Comparison of ENCODE assay signal across 26 cellular contexts in the genomic region with DNA sequence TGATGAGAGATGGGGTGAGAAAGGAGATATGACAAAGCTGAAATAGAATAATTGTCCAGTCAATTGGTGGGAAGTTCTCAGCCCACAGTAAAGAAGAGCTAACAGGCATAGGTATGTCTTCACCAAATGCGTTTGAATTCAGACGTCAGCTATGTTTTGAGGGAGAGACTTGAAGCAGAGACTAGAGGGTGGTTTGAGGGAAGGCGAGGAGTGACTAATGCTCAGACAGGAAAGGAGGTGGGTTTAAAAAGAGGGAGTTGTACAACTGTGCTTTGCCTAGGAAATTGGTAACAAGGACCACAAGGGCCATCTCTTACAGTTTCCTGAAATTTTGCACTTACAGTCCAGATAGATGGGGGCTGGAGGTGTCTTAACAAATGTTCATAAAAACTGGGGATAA.
"Had no signal": no experiment of that assay in that cellular context is flagged by ENCODE, and none has a peak within 500 bp of the region (broad histone marks: within the 10 kb centered on the region; RNA-seq: fewer than 3 reads in every experiment).

No MANE protein-coding gene starts in this region.

- H3K27me3 Mint-ChIP-seq: activated CD4-positive, alpha-beta T cell treated with anti-CD3 and anti-CD28 coated beads for 36 hours; activated naive CD8-positive, alpha-beta T cell; activated T-cell treated with anti-CD3 and anti-CD28 coated beads, Interleukin-2, amount 50 U/mL, for 24 hours; natural killer cell treated with Interleukin-12 subunit alpha and Interleukin-12 subunit beta and Interleukin-15 and Interleukin-18, amount 100 ng/mL, for 72 hours had no signal

- H3K9me3 ChIP-seq: breast epithelium, esophagus squamous epithelium, left ventricle myocardium inferior, mucosa of descending colon, testis, transverse colon had no signal

- H3K4me1 ChIP-seq: breast epithelium had no signal

- DNase-seq: activated CD4-positive, alpha-beta T cell treated with anti-CD3 and anti-CD28 coated beads for 36 hours; activated CD4-positive, CD25-positive, alpha-beta regulatory T cell; activated CD8-positive, alpha-beta memory T cell treated with anti-CD3 and anti-CD28 coated beads for 24 hours; activated CD8-positive, alpha-beta memory T cell treated with anti-CD3 and anti-CD28 coated beads, Interleukin-2, amount 50 U/mL, for 4 hours; activated T-cell treated with anti-CD3 and anti-CD28 coated beads, Interleukin-2, amount 50 U/mL, for 24 hours; amygdala; central memory CD4-positive, alpha-beta T cell; esophagus squamous epithelium; islet precursor cell; left ventricle myocardium inferior; mesendoderm; mucosa of descending colon; stimulated activated CD4-positive, alpha-beta T cell treated with anti-CD3 and anti-CD28 coated beads, Interleukin-12 subunit alpha, Interleukin-12 subunit beta, amount 100 ng/mL, for 4 hours; stimulated activated CD4-positive, alpha-beta T cell treated with anti-CD3 and anti-CD28 coated beads, Interleukin-4, amount 100 ng/mL, for 1 hour; stimulated activated naive CD8-positive, alpha-beta T cell treated with anti-CD3 and anti-CD28 coated beads, Interleukin-15, Interleukin-2, amounts not matched to agents 100 U/mL and 50 U/mL, for 24 hours; T-helper 1 cell; testis; transverse colon had no signal

- H3K27ac Mint-ChIP-seq: activated CD4-positive, alpha-beta T cell treated with anti-CD3 and anti-CD28 coated beads for 36 hours; activated naive CD8-positive, alpha-beta T cell; activated T-cell treated with anti-CD3 and anti-CD28 coated beads, Interleukin-2, amount 50 U/mL, for 24 hours; activated T-helper 2 cell treated with anti-CD3 and anti-CD28 coated beads, Interferon-gamma antibody, Interleukin-2, Interleukin-4, amounts not matched to agents 10 μg/mL and 5 μg/mL and 100 μg/mL, durations not matched to agents 14 hours and 24 hours and 36 hours; natural killer cell treated with Interleukin-12 subunit alpha and Interleukin-12 subunit beta and Interleukin-15 and Interleukin-18, amount 100 ng/mL, for 72 hours had no signal

- H3K4me3 Mint-ChIP-seq: activated CD4-positive, alpha-beta T cell treated with anti-CD3 and anti-CD28 coated beads for 36 hours; activated naive CD8-positive, alpha-beta T cell; activated T-cell treated with anti-CD3 and anti-CD28 coated beads, Interleukin-2, amount 50 U/mL, for 24 hours; natural killer cell treated with Interleukin-12 subunit alpha and Interleukin-12 subunit beta and Interleukin-15 and Interleukin-18, amount 100 ng/mL, for 72 hours had no signal

- H3K27me3 ChIP-seq: breast epithelium, esophagus squamous epithelium, testis, transverse colon had no signal

- H3K9me3 Mint-ChIP-seq: activated T-cell treated with anti-CD3 and anti-CD28 coated beads, Interleukin-2, amount 50 U/mL, for 24 hours; activated T-helper 2 cell treated with anti-CD3 and anti-CD28 coated beads, Interferon-gamma antibody, Interleukin-2, Interleukin-4, amounts not matched to agents 10 μg/mL and 5 μg/mL and 100 μg/mL, durations not matched to agents 14 hours and 24 hours and 36 hours; natural killer cell treated with Interleukin-12 subunit alpha and Interleukin-12 subunit beta and Interleukin-15 and Interleukin-18, amount 100 ng/mL, for 72 hours had no signal

- H3K4me3 ChIP-seq: breast epithelium, esophagus squamous epithelium, left ventricle myocardium inferior, lung, mucosa of descending colon, skin epidermis, testis, transverse colon had no signal

- H3K27ac ChIP-seq: breast epithelium, esophagus squamous epithelium, left ventricle myocardium inferior, skin epidermis, testis, transverse colon had no signal

- H3K36me3 ChIP-seq: breast epithelium had no signal

- FAIRE-seq: frontal cortex had no signal

- ATAC-seq: activated CD4-positive, alpha-beta T cell treated with anti-CD3 and anti-CD28 coated beads for 36 hours; mucosa of descending colon; natural killer cell treated with Interleukin-12 subunit alpha and Interleukin-12 subunit beta and Interleukin-15 and Interleukin-18, amount 100 ng/mL, for 72 hours; sciatic nerve; stimulated activated naive CD8-positive, alpha-beta T cell treated with anti-CD3 and anti-CD28 coated beads, Interleukin-15, Interleukin-2, amounts not matched to agents 100 U/mL and 50 U/mL, for 24 hours had no signal
